Comparison of ENCODE assay signal across 20 cellular contexts in the genomic region with DNA sequence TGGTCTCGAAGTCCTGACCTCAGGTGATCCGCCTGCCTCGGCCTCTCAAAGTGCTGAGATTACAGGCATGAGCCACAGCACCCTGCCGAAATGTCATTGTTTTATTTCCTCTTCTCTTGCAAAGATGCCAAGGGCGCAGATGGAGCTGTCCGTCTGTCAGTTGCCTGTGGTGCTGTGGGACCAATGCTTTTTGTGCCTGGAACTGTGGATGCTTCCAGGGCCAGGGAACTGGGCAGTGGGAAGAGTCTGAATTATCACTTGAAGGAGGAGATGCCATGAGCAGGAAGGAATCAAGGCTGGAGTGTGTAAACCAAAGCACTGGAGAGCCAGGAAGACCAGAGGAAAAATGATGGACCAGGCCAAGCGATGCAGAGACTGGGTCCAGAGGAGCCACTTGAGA.
"Had no signal": no experiment of that assay in that cellular context is flagged by ENCODE, and none has a peak within 500 bp of the region (broad histone marks: within the 10 kb centered on the region; RNA-seq: fewer than 3 reads in every experiment).

No MANE protein-coding gene starts in this region.

- H3K27ac ChIP-seq: SJSA1, SK-N-MC had no signal

- H3K36me3 ChIP-seq: SJSA1 had no signal

- DNase-seq: KBM-7, NCI-H1092, NCI-H1105 treated with DMSO at 0.1 percent for 48 hours, NCI-H1417 treated with DMSO at 0.1 percent for 48 hours, NCI-H146, NCI-H1694 treated with DMSO at 0.1 percent for 48 hours, NCI-H1930, NCI-H2081, NCI-H2107, NCI-H2227 treated with DMSO at 0.1 percent for 48 hours, NCI-H446, NCI-H510A, NCI-H524 treated with DMSO at 0.1 percent for 48 hours, NCI-H69, NCI-H774, Right ventricle myocardium superior, RPMI8226, SIG-M5 had no signal

- H3K27me3 ChIP-seq: SJSA1 had no signal

- H3K4me3 ChIP-seq: SJSA1, SK-N-MC had no signal

- H3K4me1 ChIP-seq: SJSA1 had no signal
